9 cellular contexts compared by ENCODE assay signal in the genomic region with DNA sequence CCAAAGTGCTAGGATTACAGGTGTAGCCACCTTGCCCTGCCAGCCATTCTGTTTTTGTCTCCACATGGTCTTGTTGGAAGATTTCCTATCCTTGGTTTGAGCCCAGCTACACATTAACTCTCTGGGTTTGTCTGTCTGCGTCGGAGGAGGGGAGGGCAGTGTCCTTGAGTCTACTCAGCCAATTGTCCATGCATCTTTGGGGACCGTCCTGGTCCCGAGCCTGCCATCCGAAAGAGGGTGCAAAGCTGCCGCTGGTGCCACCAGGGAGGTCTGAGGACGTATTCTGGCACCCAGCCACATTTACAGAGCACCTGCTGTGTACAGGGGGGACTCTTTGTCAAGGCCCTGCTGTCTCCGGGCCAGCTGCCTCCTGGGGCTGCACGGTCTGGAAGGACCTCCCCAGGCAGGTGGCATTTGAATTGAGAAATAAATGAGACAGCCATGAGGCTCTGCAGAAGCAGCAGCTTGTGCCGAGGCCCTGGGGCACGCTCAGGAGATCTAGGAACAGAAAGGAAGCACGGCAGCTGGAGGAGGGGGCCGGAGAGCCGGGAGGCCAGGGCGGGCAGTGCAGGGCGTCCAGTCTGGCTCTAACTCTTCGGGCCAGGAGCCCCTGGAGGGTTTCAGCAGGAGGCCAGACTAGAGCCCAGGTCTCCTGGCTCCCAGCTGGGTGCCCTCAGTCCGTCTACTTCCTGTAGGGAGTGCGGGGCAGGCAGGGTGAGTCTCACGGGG. TPM values are rescaled to one million over a fixed set of nuclear protein-coding genes. Genes with fewer than 3 reads are reported as not detected.
DNase-seq lines count a peak whose midpoint lies in the region; ATAC-seq and TF ChIP-seq lines count a peak whose summit lies in the region.
"Had no signal": no experiment of that assay in that cellular context is flagged by ENCODE, and none has a peak within 500 bp of the region (broad histone marks: within the 10 kb centered on the region; RNA-seq: fewer than 3 reads in every experiment).

No MANE protein-coding gene starts in this region.

- H3K4me1 ChIP-seq in OCI-LY1 (ENCODE audit: insufficient read depth, low read length, severe bottlenecking) (peaks cover 36% of the 10 kb centered on the region), hepatocyte (ENCODE audit: insufficient read depth) (peaks cover 15% of the 10 kb centered on the region), thymus (ENCODE audit: control insufficient read depth, insufficient read depth, low read length) (peaks cover 13% of the 10 kb centered on the region)

- H3K4me1 Mint-ChIP-seq in activated T-cell treated with anti-CD3 and anti-CD28 coated beads, Interleukin-2, amount 50 U/mL, for 4 hours (ENCODE audit: low read depth): peaks cover 19% of the 10 kb centered on the region

- H3K9ac ChIP-seq in OCI-LY1 (ENCODE audit: low read length): peak overlapping the region; percentile 96

- peak overlapping the region; percentile 94 for H3K4me3 ChIP-seq in OCI-LY1 (ENCODE audit: low read depth, low read length, poor library complexity, severe bottlenecking)
- peak overlapping the region; percentile 82 for H3K4me3 ChIP-seq in hepatocyte
- peak overlapping the region; percentile 63 for H3K4me3 ChIP-seq in thymus (ENCODE audit: low read length)

- no peaks in the 10 kb centered on the region for H3K9me3 Mint-ChIP-seq in activated T-cell treated with anti-CD3 and anti-CD28 coated beads, Interleukin-2, amount 50 U/mL, for 4 hours

- H3K36me3 ChIP-seq in OCI-LY1 (ENCODE audit: insufficient read depth, low read length) (peaks cover 77% of the 10 kb centered on the region), hepatocyte (replicated peaks; ENCODE audit: insufficient read depth, low read depth) (no peaks in the 10 kb centered on the region), thymus (ENCODE audit: control insufficient read depth, insufficient read depth) (peaks cover 30% of the 10 kb centered on the region)

- no peaks in the 10 kb centered on the region for H3K27me3 Mint-ChIP-seq in activated T-cell treated with anti-CD3 and anti-CD28 coated beads, Interleukin-2, amount 50 U/mL, for 4 hours (ENCODE audit: low read depth)

- TF ChIP-seq CTCF in OCI-LY1 (IDR thresholded peaks at IDR 0.05; ENCODE audit: low read length): no peak
- no peak for TF ChIP-seq CTCF in hepatocyte (IDR thresholded peaks at IDR 0.05; ENCODE audit: poor library complexity)

- H3K36me3 Mint-ChIP-seq in activated T-cell treated with anti-CD3 and anti-CD28 coated beads, Interleukin-2, amount 50 U/mL, for 4 hours (ENCODE audit: insufficient read depth): no peaks in the 10 kb centered on the region

- H3K9me2 ChIP-seq in OCI-LY1 (ENCODE audit: low read depth, low read length) (no peaks in the 10 kb centered on the region), hepatocyte (replicated peaks; ENCODE audit: insufficient read depth) (no peaks in the 10 kb centered on the region)

- H3K79me2 ChIP-seq in OCI-LY1 (ENCODE audit: insufficient read depth, low read length) (no peaks in the 10 kb centered on the region), hepatocyte (peaks cover 15% of the 10 kb centered on the region)

- H3K27ac ChIP-seq in OCI-LY1 (ENCODE audit: low read depth, low read length, poor library complexity, severe bottlenecking) (peak overlapping the region; percentile 95), hepatocyte (no peak overlapping the region), thymus (ENCODE audit: low read depth) (no peak overlapping the region)

- H3K27me3 ChIP-seq in OCI-LY1 (ENCODE audit: insufficient read depth, low read length) (no peaks in the 10 kb centered on the region), hepatocyte (no peaks in the 10 kb centered on the region), thymus (ENCODE audit: control insufficient read depth, insufficient read depth) (no peaks in the 10 kb centered on the region)
- H3K27me3 ChIP-seq: testis had no signal

- intact Hi-C loops in posterior vena cava (cut with DNase I): no loop called here

- H4K20me1 ChIP-seq in OCI-LY1 (ENCODE audit: insufficient read depth, low read length): no peaks in the 10 kb centered on the region
- peaks cover 6% of the 10 kb centered on the region for H4K20me1 ChIP-seq in hepatocyte (ENCODE audit: insufficient read depth, poor library complexity, severe bottlenecking)

- H3K4me2 ChIP-seq in OCI-LY1 (ENCODE audit: low read length) (peak overlapping the region; percentile 96), hepatocyte (peak overlapping the region; percentile 99)

- no peaks in the 10 kb centered on the region for H3K9me3 ChIP-seq in OCI-LY1 (ENCODE audit: low read length)
- no peaks in the 10 kb centered on the region for H3K9me3 ChIP-seq in hepatocyte (ENCODE audit: low read depth)
- no peaks in the 10 kb centered on the region for H3K9me3 ChIP-seq in thymus (ENCODE audit: control insufficient read depth)
- H3K9me3 ChIP-seq: testis had no signal

- H2AFZ ChIP-seq in OCI-LY1 (ENCODE audit: low read length) (no peak overlapping the region), hepatocyte (no peak overlapping the region)

- WGBS in hepatocyte (ENCODE audit: low lambda C conversion rate, missing lambda C conversion rate): 82% methylated on average over 17 of the region's 20 CpGs
- WGBS in thymus: 91% methylated on average over 20 of the region's 20 CpGs

- H3F3A ChIP-seq in OCI-LY1 (ENCODE audit: insufficient read depth, low read length): no peaks in the 10 kb centered on the region

- ATAC-seq in activated T-cell treated with anti-CD3 and anti-CD28 coated beads, Interleukin-2, amount 50 U/mL, for 4 hours: no peak
- ATAC-seq in GM19455 (IDR thresholded peaks at IDR 0.05; ENCODE audit: unreplicated experiment): no peak

- peak overlapping the region; percentile 90 for H3K4me3 Mint-ChIP-seq in activated T-cell treated with anti-CD3 and anti-CD28 coated beads, Interleukin-2, amount 50 U/mL, for 4 hours

- no peak for DNase-seq in activated T-cell treated with anti-CD3 and anti-CD28 coated beads, Interleukin-2, amount 50 U/mL, for 4 hours
- DNase-seq in activated T-cell treated with anti-CD3 and anti-CD28 coated beads, Interleukin-2, amount 50 U/mL, for 48 hours: no peak
- DNase-seq in hepatocyte (ENCODE audit: low spot score) (no peak), posterior vena cava (ENCODE audit: low spot score) (no peak), GOT3 (lab: John Stamatoyannopoulos, UW) (no peak)
- DNase-seq: testis had no signal

RNA-seq across cellular contexts. Expression of gene CYBA, which starts 1.5 kb away (rescaled TPM):
- total RNA-seq in activated T-cell treated with anti-CD3 and anti-CD28 coated beads, Interleukin-2, amount 50 U/mL, for 4 hours: 100 to 1,000 TPM; 110 to 147 (median 117) TPM
- total RNA-seq in hepatocyte: 196 and 255 TPM in 2 replicates
- polyA plus RNA-seq in hepatocyte: 419 and 516 TPM in 2 replicates
- 208 TPM for polyA plus RNA-seq in thymus
- total RNA-seq in posterior vena cava: 100 to 1,000 TPM in 1 of 2 donors, 10 to 100 TPM in 1; 71.4 to 168 TPM

RNA-seq across cellular contexts. Expression of gene IL17C, which starts 11.0 kb away (rescaled TPM):
- not detected for total RNA-seq in activated T-cell treated with anti-CD3 and anti-CD28 coated beads, Interleukin-2, amount 50 U/mL, for 4 hours
- total RNA-seq in hepatocyte (0.40 TPM in 1 of 2 replicates, not detected in the other), posterior vena cava (not detected)
- polyA plus RNA-seq in hepatocyte (0.57 and 0.79 TPM in 2 replicates), thymus (0.09 TPM)

RNA-seq across cellular contexts. Expression of gene MVD, which starts 13.5 kb away (rescaled TPM):
- total RNA-seq in activated T-cell treated with anti-CD3 and anti-CD28 coated beads, Interleukin-2, amount 50 U/mL, for 4 hours: 10 to 100 TPM; 39.0 to 49.2 (median 44.4) TPM
- 71.9 and 78.6 TPM in 2 replicates for total RNA-seq in hepatocyte
- 142 and 152 TPM in 2 replicates for polyA plus RNA-seq in hepatocyte
- polyA plus RNA-seq in thymus: 30.2 TPM
- 10 to 100 TPM; 21.6 to 22.6 TPM for total RNA-seq in posterior vena cava

RNA-seq across cellular contexts. Expression of gene SNAI3, which starts 36.9 kb away (rescaled TPM):
- total RNA-seq in activated T-cell treated with anti-CD3 and anti-CD28 coated beads, Interleukin-2, amount 50 U/mL, for 4 hours: 1 to 10 TPM in 2 of 3 donors, under 1 TPM in 1; 0.90 to 1.3 (median 1.2) TPM
- total RNA-seq in hepatocyte (1.7 and 2.5 TPM in 2 replicates), posterior vena cava (under 1 TPM; 0.43 to 0.56 TPM)
- polyA plus RNA-seq in hepatocyte (4.1 and 5.0 TPM in 2 replicates), thymus (2.9 TPM)

RNA-seq across cellular contexts. Expression of gene RNF166, which starts 56.8 kb away (rescaled TPM):
- total RNA-seq in activated T-cell treated with anti-CD3 and anti-CD28 coated beads, Interleukin-2, amount 50 U/mL, for 4 hours: 10 to 100 TPM; 28.0 to 45.7 (median 30.6) TPM
- 10.1 and 14.0 TPM in 2 replicates for total RNA-seq in hepatocyte
- polyA plus RNA-seq in hepatocyte: 14.3 and 16.8 TPM in 2 replicates
- polyA plus RNA-seq in thymus: 144 TPM
- 10 to 100 TPM; 16.8 to 19.0 TPM for total RNA-seq in posterior vena cava
